13 cellular contexts compared by ENCODE assay signal in genomic region chr21:17343055-17343454, GRCh38.
DNase-seq lines count a peak whose midpoint lies in the region; ATAC-seq, FAIRE-seq and TF ChIP-seq lines count a peak whose summit lies in the region.
"Had no signal": no experiment of that assay in that cellular context is flagged by ENCODE, and none has a peak within 500 bp of the region (broad histone marks: within the 10 kb centered on the region; RNA-seq: fewer than 3 reads in every experiment).

No MANE protein-coding gene starts in this region.

- H3K4me3 ChIP-seq in cardiac muscle cell (no peak overlapping the region), endothelial cell of umbilical vein (replicated peaks in 1 of 3; ENCODE audit: insufficient read depth in 1 of 3, low read depth in 1 of 3, low read length in 3 of 3) (no peak overlapping the region), esophagus muscularis mucosa (no peak overlapping the region)

- H3K36me3 ChIP-seq in cardiac muscle cell (no peaks in the 10 kb centered on the region), endothelial cell of umbilical vein (ENCODE audit: control insufficient read depth in 2 of 2, extremely low read depth in 1 of 2, insufficient read depth in 2 of 2, low read length in 2 of 2) (no peaks in the 10 kb centered on the region), esophagus muscularis mucosa (no peaks in the 10 kb centered on the region)

- no peaks in the 10 kb centered on the region for H3K79me2 ChIP-seq in endothelial cell of umbilical vein (ENCODE audit: control insufficient read depth, insufficient read depth, low read length)

- no peaks in the 10 kb centered on the region for H3K9me3 ChIP-seq in cardiac muscle cell (ENCODE audit: low read depth)
- no peaks in the 10 kb centered on the region for H3K9me3 ChIP-seq in endothelial cell of umbilical vein (replicated peaks; ENCODE audit: control insufficient read depth, insufficient read depth, low read length)
- peaks cover 0 to 7% (median 0%) of the 10 kb centered on the region in 4 donors for H3K9me3 ChIP-seq in esophagus muscularis mucosa

- TF ChIP-seq CTCF in cardiac muscle cell (IDR thresholded peaks at IDR 0.05; ENCODE audit: low read depth, low read length) (no peak), endothelial cell of umbilical vein (IDR thresholded peaks at IDR 0.05; ENCODE audit: extremely low read depth in 1 of 2, insufficient read depth in 1 of 2, low read depth in 1 of 2, low read length in 2 of 2) (no peak), esophagus muscularis mucosa (IDR thresholded peaks at IDR 0.05) (no peak)

- H3K27ac ChIP-seq in cardiac muscle cell (no peak overlapping the region), endothelial cell of umbilical vein (ENCODE audit: insufficient read depth, low read depth, low read length) (no peak overlapping the region), esophagus muscularis mucosa (replicated peaks in 1 of 4) (no peak overlapping the region)
- H3K27ac ChIP-seq: VCaP had no signal

- ATAC-seq in left ventricle myocardium superior, result no peak
- no peak for ATAC-seq in HG02798 (IDR thresholded peaks at IDR 0.05; ENCODE audit: poor library complexity, unreplicated experiment)
- ATAC-seq: esophagus mucosa had no signal

- FAIRE-seq in endothelial cell of umbilical vein (lab: Jason Lieb, UNC), result no peak
- no peak for FAIRE-seq in urothelium cell line (lab: Jason Lieb, UNC)

- POLR2A ChIA-PET in endothelial cell of umbilical vein (lab: Charles Lee), result no interaction called here

- no peak overlapping the region for H2AFZ ChIP-seq in endothelial cell of umbilical vein (ENCODE audit: low read depth, low read length)

- BruUV-seq in endothelial cell of umbilical vein (replicated peaks; lab: Mats Ljungman, UMichigan), result no TSS peak

- TF ChIP-seq POLR2A in endothelial cell of umbilical vein (IDR thresholded peaks at IDR 0.05; ENCODE audit: low read depth, low read length), result no peak
- no peak for TF ChIP-seq POLR2A in esophagus muscularis mucosa (IDR thresholded peaks at IDR 0.05; ENCODE audit: low read depth)

- dilution Hi-C loops in endothelial cell of umbilical vein (cut with MboI; ENCODE audit: extremely low pct_ligation_motif_present, low sequenced_read_pairs), result no loop called here

- WGBS in esophagus muscularis mucosa, result 34% methylated on average over 2 of the region's 2 CpGs

- H3K9me1 ChIP-seq in endothelial cell of umbilical vein (replicated peaks; ENCODE audit: control insufficient read depth, extremely low read depth, insufficient read depth, low read length), result no peaks in the 10 kb centered on the region

- CTCF ChIA-PET in endothelial cell of umbilical vein (lab: Charles Lee), result no interaction called here

- H3K4me2 ChIP-seq in endothelial cell of umbilical vein (ENCODE audit: insufficient read depth, low read length), result no peak overlapping the region

- DNase-seq in cardiac muscle cell (ENCODE audit: low read depth in 1 of 2, low spot score in 1 of 2), result peak; percentile 4 to 67
- DNase-seq in left ventricle myocardium superior, result no peak
- peak; percentile 60 for DNase-seq in RPMI8226
- DNase-seq in endothelial cell of umbilical vein (ENCODE audit: low read depth, low spot score), result peak; percentile 10
- DNase-seq in urothelium cell line (ENCODE audit: low spot score), result peak; percentile 47
- no peak for DNase-seq in NCI-H510A treated with DMSO at 0.1 percent for 48 hours (lab: John Stamatoyannopoulos, UW)
- no peak for DNase-seq in esophagus muscularis mucosa (ENCODE audit: extremely low spot score)
- DNase-seq: activated T-cell treated with anti-CD3 and anti-CD28 coated beads, Interleukin-2, amount 50 U/mL, for 1 hour; aorta; NCI-H1105 had no signal

- intact Hi-C loops in left ventricle myocardium superior (cut with micrococcal nuclease), result no loop called here
- intact Hi-C loops in endothelial cell of umbilical vein (cut with micrococcal nuclease), result no loop called here
- intact Hi-C loops in esophagus muscularis mucosa (cut with DNase I), result no loop called here

- no peak overlapping the region for H3K9ac ChIP-seq in endothelial cell of umbilical vein (replicated peaks; ENCODE audit: extremely low read depth, insufficient read depth, low read length)

- H4K20me1 ChIP-seq in endothelial cell of umbilical vein (replicated peaks; ENCODE audit: control insufficient read depth, extremely low read depth, insufficient read depth, low read length), result no peaks in the 10 kb centered on the region

- no peaks in the 10 kb centered on the region for H3K27me3 ChIP-seq in cardiac muscle cell
- no peaks in the 10 kb centered on the region for H3K27me3 ChIP-seq in endothelial cell of umbilical vein (ENCODE audit: control insufficient read depth in 2 of 2, insufficient read depth in 2 of 2, low read length in 2 of 2)
- no peaks in the 10 kb centered on the region for H3K27me3 ChIP-seq in esophagus muscularis mucosa

- no peaks in the 10 kb centered on the region for H3K4me1 ChIP-seq in cardiac muscle cell (ENCODE audit: low read depth)
- H3K4me1 ChIP-seq in endothelial cell of umbilical vein (ENCODE audit: control insufficient read depth, extremely low read depth, insufficient read depth, low read length), result no peaks in the 10 kb centered on the region
- no peaks in the 10 kb centered on the region for H3K4me1 ChIP-seq in esophagus muscularis mucosa

- TF ChIP-seq EP300 in esophagus muscularis mucosa (IDR thresholded peaks at IDR 0.05), result no peak

TF ChIP-seq in endothelial cell of umbilical vein, 7 proteins besides CTCF, POLR2A, EP300 and RAD21:
- TF ChIP-seq MAX (IDR thresholded peaks at IDR 0.05; ENCODE audit: insufficient read depth, insufficient read length), result no peak
- TF ChIP-seq MYC (IDR thresholded peaks at IDR 0.05; ENCODE audit: low read depth, low read length), result no peak
- no peak for TF ChIP-seq EZH2 (IDR thresholded peaks at IDR 0.05; ENCODE audit: borderline replicate concordance, low read depth, low read length, severe bottlenecking)
- no peak for TF ChIP-seq JUN (IDR thresholded peaks at IDR 0.05; ENCODE audit: borderline replicate concordance, insufficient read depth, insufficient read length, low read depth)
- no peak for TF ChIP-seq POLR2AphosphoS5 (IDR thresholded peaks at IDR 0.05; ENCODE audit: insufficient read depth, low read depth, low read length)
- no peak for TF ChIP-seq FOS (IDR thresholded peaks at IDR 0.05; ENCODE audit: borderline replicate concordance, insufficient read depth, low read length)
- TF ChIP-seq GATA2 (IDR thresholded peaks at IDR 0.05; ENCODE audit: insufficient read depth, insufficient read length, low read depth, low read length), result no peak

Comparison
In these comparisons a context has a peak if more than half of its experiments do, and no peak if none do; other contexts are left out.
1. DNase-seq: peak in cardiac muscle cell (2 of 2), RPMI8226 (single experiment), endothelial cell of umbilical vein (single experiment) and urothelium cell line (single experiment); none in left ventricle myocardium superior (single experiment), NCI-H510A treated with DMSO at 0.1 percent for 48 hours (single experiment) and esophagus muscularis mucosa (single experiment).